18 cellular contexts compared by ENCODE assay signal in genomic region chr2:44965684-44966083, GRCh38. TPM values are rescaled to one million over a fixed set of nuclear protein-coding genes. Genes with fewer than 3 reads are reported as not detected.
DNase-seq lines count a peak whose midpoint lies in the region; ATAC-seq and TF ChIP-seq lines count a peak whose summit lies in the region.
"Had no signal": no experiment of that assay in that cellular context is flagged by ENCODE, and none has a peak within 500 bp of the region (broad histone marks: within the 10 kb centered on the region; RNA-seq: fewer than 3 reads in every experiment).

No MANE protein-coding gene starts in this region.

- H3K27ac ChIP-seq in breast epithelium, result no peak overlapping the region
- peak overlapping the region; percentile 62 for H3K27ac ChIP-seq in caudate nucleus (ENCODE audit: low read depth, low read length)
- peak overlapping the region; percentile 60 for H3K27ac ChIP-seq in osteoblast (ENCODE audit: low read depth, low read length)
- H3K27ac ChIP-seq in gastroesophageal sphincter, result no peak overlapping the region
- H3K27ac ChIP-seq: 22Rv1, PC-9, SK-N-MC had no signal

- TF ChIP-seq CTCF in MCF 10A (IDR thresholded peaks at IDR 0.05; ENCODE audit: unreplicated experiment) (no peak), breast epithelium (IDR thresholded peaks at IDR 0.05) (no peak), osteoblast (IDR thresholded peaks at IDR 0.05; ENCODE audit: extremely low read depth, low read depth, low read length) (no peak), gastroesophageal sphincter (IDR thresholded peaks at IDR 0.05) (no peak)

- TF ChIP-seq POLR2A in breast epithelium (IDR thresholded peaks at IDR 0.05) (no peak), gastroesophageal sphincter (IDR thresholded peaks at IDR 0.05) (no peak)

- H4K20me1 ChIP-seq in osteoblast (ENCODE audit: insufficient read depth, low read length), result no peaks in the 10 kb centered on the region

- intact Hi-C loops in MCF 10A (cut with micrococcal nuclease), result no loop called here
- intact Hi-C loops in breast epithelium (cut with DNase I; ENCODE audit: low total_unique reads), result no loop called here

- peak; percentile 22 for DNase-seq in MCF 10A (ENCODE audit: unreplicated experiment)
- DNase-seq in breast epithelium (ENCODE audit: low spot score in 2 of 2), result no peak
- peak in 7 of 61 donors; percentile 9 to 52 (median 23) for DNase-seq in caudate nucleus (lab: John Stamatoyannopoulos, UW)
- peak; percentile 77 for DNase-seq in osteoblast (ENCODE audit: insufficient read length, low spot score, missing footprints)
- no peak for DNase-seq in iPS-NIHi7 (ENCODE audit: extremely low spot score)
- DNase-seq: C1 segment of cervical spinal cord, KBM-7, NCI-H1105, NCI-H1694 treated with DMSO at 0.1 percent for 48 hours, NCI-H2171, NCI-H748 treated with DMSO at 0.1 percent for 48 hours, PC-9 had no signal

- BruUV-seq in MCF 10A (replicated peaks; lab: Mats Ljungman, UMichigan), result no TSS peak

- H3K27me3 Mint-ChIP-seq in MCF 10A (ENCODE audit: insufficient read depth, unreplicated experiment), result no peaks in the 10 kb centered on the region

- H3K9me3 ChIP-seq in breast epithelium, result no peaks in the 10 kb centered on the region
- H3K9me3 ChIP-seq in osteoblast (ENCODE audit: low read depth, low read length), result no peaks in the 10 kb centered on the region
- H3K9me3 ChIP-seq in gastroesophageal sphincter, result no peaks in the 10 kb centered on the region

- H3K4me3 ChIP-seq in breast epithelium, result no peak overlapping the region
- H3K4me3 ChIP-seq in osteoblast (ENCODE audit: insufficient read depth, low read length), result no peak overlapping the region
- H3K4me3 ChIP-seq in gastroesophageal sphincter, result no peak overlapping the region
- H3K4me3 ChIP-seq: PC-9 had no signal

- no peak for TF ChIP-seq EP300 in gastroesophageal sphincter (IDR thresholded peaks at IDR 0.05)

- CTCF ChIA-PET in MCF 10A (lab: Yijun Ruan, JAX), result interaction anchor here (0.6 to 1.2 kb wide), 2 partner anchors 141 to 529 kb away, joined by 3 read pairs; no protein-coding TSS in a partner anchor

- H3K4me1 ChIP-seq in breast epithelium, result no peaks in the 10 kb centered on the region
- H3K4me1 ChIP-seq in osteoblast (ENCODE audit: insufficient read depth, low read length), result peaks cover 10% of the 10 kb centered on the region
- no peaks in the 10 kb centered on the region for H3K4me1 ChIP-seq in gastroesophageal sphincter

- no peak overlapping the region for H3K4me3 Mint-ChIP-seq in MCF 10A (ENCODE audit: unreplicated experiment)

- H3K4me1 Mint-ChIP-seq in MCF 10A (ENCODE audit: insufficient read depth, unreplicated experiment), result no peaks in the 10 kb centered on the region

- H3K36me3 ChIP-seq in breast epithelium (no peaks in the 10 kb centered on the region), osteoblast (ENCODE audit: insufficient read depth, low read length) (no peaks in the 10 kb centered on the region), gastroesophageal sphincter (no peaks in the 10 kb centered on the region)

- H2AFZ ChIP-seq in osteoblast (ENCODE audit: low read length), result no peak overlapping the region
- H2AFZ ChIP-seq: PC-9 had no signal

- no peaks in the 10 kb centered on the region for H3K79me2 ChIP-seq in osteoblast (ENCODE audit: insufficient read depth, low read length)

- H3K4me2 ChIP-seq in osteoblast (ENCODE audit: insufficient read depth, low read length), result peak overlapping the region; percentile 3
- H3K4me2 ChIP-seq: PC-9 had no signal

- whole genome bisulfite sequencing in gastroesophageal sphincter (ENCODE audit: low coverage in 1 of 2), 2 donors, result 100% methylated on average over 2 of the region's 2 CpGs; no CpG with 5 or more reads in 1 of the 2 donors

- no peaks in the 10 kb centered on the region for H3K9me3 Mint-ChIP-seq in MCF 10A (ENCODE audit: unreplicated experiment)

- H3K36me3 Mint-ChIP-seq in MCF 10A (ENCODE audit: insufficient read depth, unreplicated experiment), result no peaks in the 10 kb centered on the region

- POLR2A ChIA-PET in MCF 10A (lab: Yijun Ruan, JAX), result no interaction called here

- ATAC-seq in HG02970 (IDR thresholded peaks at IDR 0.05; ENCODE audit: low FRiP score, unreplicated experiment) (no peak), HG03565 (IDR thresholded peaks at IDR 0.05; ENCODE audit: unreplicated experiment) (no peak), gastroesophageal sphincter (no peak)

- no peak overlapping the region for H3K27ac Mint-ChIP-seq in MCF 10A (ENCODE audit: low read depth, unreplicated experiment)

- H3K27me3 ChIP-seq in breast epithelium (no peaks in the 10 kb centered on the region), osteoblast (ENCODE audit: insufficient read depth, low read length) (no peaks in the 10 kb centered on the region), gastroesophageal sphincter (peaks cover 58% of the 10 kb centered on the region)

RNA-seq across cellular contexts. Expression of gene SIX3, which starts 24.2 kb away (rescaled TPM):
- not detected in 2 replicates for total RNA-seq in MCF 10A (2022)
- not detected for total RNA-seq in breast epithelium
- total RNA-seq in osteoblast, result not detected in 2 replicates
- total RNA-seq in gastroesophageal sphincter, result under 1 TPM in 1 of 4 donors, not detected in 3; 0.15 TPM
- total RNA-seq: G401 had no signal

RNA-seq across cellular contexts. Expression of gene SIX2, which starts 43.6 kb away (rescaled TPM):
- total RNA-seq in MCF 10A (2022), result 0.96 and 1.2 TPM in 2 replicates
- 1 to 10 TPM in 2 of 3 donors, under 1 TPM in 1; 0.98 to 3.5 (median 1.5) TPM for total RNA-seq in breast epithelium
- total RNA-seq in osteoblast, result 14.8 and 15.9 TPM in 2 replicates
- total RNA-seq in gastroesophageal sphincter, result 1 to 10 TPM in 3 of 4 donors, not detected in 1; 1.2 to 1.7 (median 1.5) TPM
- total RNA-seq: G401 had no signal

Comparison
In these comparisons a context has a peak if more than half of its experiments do, and no peak if none do; other contexts are left out.
1. DNase-seq: peak in MCF 10A (single experiment) and osteoblast (single experiment); none in breast epithelium (0 of 2) and iPS-NIHi7 (single experiment).
2. H3K27ac ChIP-seq: peak in caudate nucleus (single experiment) and osteoblast (single experiment); none in breast epithelium (0 of 2) and gastroesophageal sphincter (0 of 4).